ENCODE assay signal across 17 cellular contexts in genomic region chr4:18390655-18391369, GRCh38.
A peak's percentile ranks its signal among the peaks of the same experiment; 100 is the strongest.
DNase-seq lines count a peak whose midpoint lies in the region; ATAC-seq and TF ChIP-seq lines count a peak whose summit lies in the region.
"Had no signal": no experiment of that assay in that cellular context is flagged by ENCODE, and none has a peak within 500 bp of the region (broad histone marks: within the 10 kb centered on the region; RNA-seq: fewer than 3 reads in every experiment).

No MANE protein-coding gene starts in this region.

- no peak overlapping the region for H3K4me3 Mint-ChIP-seq in neural progenitor cell
- H3K4me3 Mint-ChIP-seq: central memory CD8-positive, alpha-beta T cell; natural killer cell treated with Interleukin-12 subunit alpha and Interleukin-12 subunit beta and Interleukin-15 and Interleukin-18, amount 100 ng/mL, for 72 hours had no signal

- H3K4me3 ChIP-seq in epithelial cell of proximal tubule (ENCODE audit: low read depth, low read length) (no peak overlapping the region), neural progenitor cell (no peak overlapping the region)
- H3K4me3 ChIP-seq: prostate gland, thyroid gland had no signal

- no peak overlapping the region for H3K4me2 ChIP-seq in neural progenitor cell

- H3K27ac Mint-ChIP-seq in neural progenitor cell, result peak overlapping the region; percentile 6
- H3K27ac Mint-ChIP-seq: natural killer cell treated with Interleukin-12 subunit alpha and Interleukin-12 subunit beta and Interleukin-15 and Interleukin-18, amount 100 ng/mL, for 72 hours had no signal

- no peaks in the 10 kb centered on the region for H3K4me1 ChIP-seq in neural progenitor cell
- H3K4me1 ChIP-seq: prostate gland, thyroid gland had no signal

- TF ChIP-seq CTCF in epithelial cell of proximal tubule (conservative IDR thresholded peaks at IDR 0.05; ENCODE audit: low read depth, low read length), result no peak
- no peak for TF ChIP-seq CTCF in neural progenitor cell (IDR thresholded peaks at IDR 0.05)

- H3K4me1 Mint-ChIP-seq in neural progenitor cell, result peaks cover 32% of the 10 kb centered on the region
- H3K4me1 Mint-ChIP-seq: central memory CD8-positive, alpha-beta T cell had no signal

- no peaks in the 10 kb centered on the region for H3F3A ChIP-seq in neural progenitor cell (ENCODE audit: low read depth)

- H3K27me3 ChIP-seq in neural progenitor cell, result no peaks in the 10 kb centered on the region
- H3K27me3 ChIP-seq: thyroid gland had no signal

- H3K27ac ChIP-seq in neural progenitor cell, result no peak overlapping the region
- H3K27ac ChIP-seq: prostate gland, thyroid gland had no signal

- H4K20me1 ChIP-seq in neural progenitor cell (ENCODE audit: low read depth), result no peaks in the 10 kb centered on the region

- H3K36me3 ChIP-seq in neural progenitor cell, result no peaks in the 10 kb centered on the region
- H3K36me3 ChIP-seq: prostate gland, thyroid gland had no signal

- H3K27me3 Mint-ChIP-seq in neural progenitor cell (ENCODE audit: insufficient read depth, low read depth), result peaks cover 2% of the 10 kb centered on the region
- H3K27me3 Mint-ChIP-seq: central memory CD8-positive, alpha-beta T cell; natural killer cell treated with Interleukin-12 subunit alpha and Interleukin-12 subunit beta and Interleukin-15 and Interleukin-18, amount 100 ng/mL, for 72 hours had no signal

- no peaks in the 10 kb centered on the region for H3K36me3 Mint-ChIP-seq in neural progenitor cell
- H3K36me3 Mint-ChIP-seq: natural killer cell treated with Interleukin-12 subunit alpha and Interleukin-12 subunit beta and Interleukin-15 and Interleukin-18, amount 100 ng/mL, for 72 hours had no signal

- H2AFZ ChIP-seq in neural progenitor cell (replicated peaks), result peak overlapping the region; percentile 11

- no peaks in the 10 kb centered on the region for H3K9me3 ChIP-seq in neural progenitor cell (ENCODE audit: low read depth)
- H3K9me3 ChIP-seq: prostate gland, thyroid gland had no signal

- peaks cover 2% of the 10 kb centered on the region for H3K9me3 Mint-ChIP-seq in neural progenitor cell
- H3K9me3 Mint-ChIP-seq: central memory CD8-positive, alpha-beta T cell had no signal

- DNase-seq in EL, result peak; percentile 50
- DNase-seq in RPMI7951 (ENCODE audit: low read depth), result peak; percentile 67
- peak; percentile 79 for DNase-seq in epithelial cell of proximal tubule (ENCODE audit: low read depth)
- no peak for DNase-seq in neural progenitor cell (ENCODE audit: low spot score)
- no peak for DNase-seq in left lobe of liver (ENCODE audit: low spot score)
- no peak for DNase-seq in H4 (ENCODE audit: low spot score)
- DNase-seq in NCI-H1930 (lab: John Stamatoyannopoulos, UW), result no peak
- DNase-seq in NCI-H2196 (lab: John Stamatoyannopoulos, UW; ENCODE audit: unreplicated experiment), result no peak
- DNase-seq: activated CD8-positive, alpha-beta memory T cell treated with anti-CD3 and anti-CD28 coated beads for 24 hours; mesenchymal stem cell; NCI-H1436 treated with DMSO at 0.1 percent for 48 hours; NCI-H345; thyroid gland had no signal

- ATAC-seq in left lobe of liver, result no peak
- ATAC-seq: natural killer cell treated with Interleukin-12 subunit alpha and Interleukin-12 subunit beta and Interleukin-15 and Interleukin-18, amount 100 ng/mL, for 72 hours; Right ventricle myocardium inferior had no signal

- no peak overlapping the region for H3K9ac ChIP-seq in neural progenitor cell

- no peaks in the 10 kb centered on the region for H3K79me2 ChIP-seq in neural progenitor cell (ENCODE audit: low read depth)

Comparison
In these comparisons a context has a peak if more than half of its experiments do, and no peak if none do; other contexts are left out.
1. DNase-seq: peak in EL (single experiment), RPMI7951 (single experiment) and epithelial cell of proximal tubule (single experiment); none in neural progenitor cell (single experiment), left lobe of liver (single experiment), H4 (single experiment), NCI-H1930 (0 of 2) and NCI-H2196 (single experiment).